In genomic region chr15:73882761-73883419, GRCh38 we compare ENCODE assay signal across 1 cellular context.
TF ChIP-seq lines count a peak whose summit lies in the region.

No MANE protein-coding gene starts in this region.

TF ChIP-seq in H1, 55 proteins besides CTCF, POLR2A, EP300 and RAD21:
- TF ChIP-seq SRF (IDR thresholded peaks at IDR 0.05; ENCODE audit: low read depth, low read length) (no peak), TBP (IDR thresholded peaks at IDR 0.05; ENCODE audit: low read depth, low read length) (no peak)
